24 cellular contexts compared by ENCODE assay signal in the genomic region with DNA sequence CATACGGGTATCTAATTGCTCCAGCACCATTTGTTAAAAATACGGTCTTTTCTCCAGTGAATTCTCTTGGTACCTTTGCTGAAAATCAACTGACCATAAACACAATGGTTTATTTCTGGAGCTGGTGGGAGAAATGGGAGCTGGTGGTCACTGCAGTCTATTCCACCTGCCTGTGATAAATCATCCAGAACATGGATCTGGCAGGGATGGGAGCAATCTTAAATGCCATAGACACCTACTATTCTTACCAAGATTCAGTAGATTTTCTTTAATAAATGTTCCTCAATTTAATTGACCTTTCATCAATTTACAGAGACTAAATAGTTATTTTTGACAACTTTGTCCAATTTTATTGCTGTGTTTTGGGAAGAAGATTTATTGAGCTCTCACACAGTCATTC.
DNase-seq lines count a peak whose midpoint lies in the region; ATAC-seq, FAIRE-seq and TF ChIP-seq lines count a peak whose summit lies in the region.
"Had no signal": no experiment of that assay in that cellular context is flagged by ENCODE, and none has a peak within 500 bp of the region (broad histone marks: within the 10 kb centered on the region; RNA-seq: fewer than 3 reads in every experiment).

No MANE protein-coding gene starts in this region.

- POLR2A ChIA-PET in A549 (lab: Yijun Ruan, JAX), result no interaction called here

- ATAC-seq in A549 (no peak), GM19351 (IDR thresholded peaks at IDR 0.05; ENCODE audit: unreplicated experiment) (no peak)
- ATAC-seq: GM12878, GM23338, HCT116 had no signal

- no peak overlapping the region for H3K27ac ChIP-seq in A549
- H3K27ac ChIP-seq in caudate nucleus (ENCODE audit: low read depth, low read length), result peak overlapping the region; percentile 45
- H3K27ac ChIP-seq: 22Rv1; BLaER1 treated with 17β-estradiol and CSF1 and Interleukin-3, amounts not matched to agents 10 nM and 100 nM had no signal

- WGBS in A549 (ENCODE audit: missing lambda C conversion rate), result 95% methylated on average over 2 of the region's 2 CpGs

- DNase-seq in A549 (ENCODE audit: low read depth in 1 of 2, low spot score in 1 of 2) (no peak), GM19239 (ENCODE audit: insufficient read length, low spot score) (no peak), caudate nucleus (lab: John Stamatoyannopoulos, UW) (no peak), iPS-NIHi7 (ENCODE audit: extremely low spot score) (no peak), OCI-M2 (lab: John Stamatoyannopoulos, UW; ENCODE audit: unreplicated experiment) (no peak)
- DNase-seq: ACHN; AML-193; BE2C; CD4-positive, alpha-beta T cell; CD8-positive, alpha-beta memory T cell; DMS 273 treated with DMSO at 0.1 percent for 48 hours; DMS79; EL; GDM1; H9; HFFc6 had no signal

- TF ChIP-seq CTCF in A549 (IDR thresholded peaks at IDR 0.05), result no peak

- FAIRE-seq in A549 (lab: Jason Lieb, UNC) (peak; percentile 84), GM19239 (lab: Jason Lieb, UNC) (peak; percentile 79)
- FAIRE-seq: A204.1, D721Med, GM12878 had no signal

- no peak overlapping the region for H3K4me2 ChIP-seq in A549
- H3K4me2 ChIP-seq: BLaER1 treated with 17β-estradiol and CSF1 and Interleukin-3, amounts not matched to agents 10 nM and 100 nM; GM23338 had no signal

- CTCF ChIA-PET in A549 (lab: Yijun Ruan, JAX), result interaction anchor here (1.3 kb wide), 1 partner anchor 68 kb away, joined by 3 read pairs; the partner anchor contains the start of gene SLC9A7

- no peak for TF ChIP-seq RAD21 in A549 (conservative IDR thresholded peaks at IDR 0.05 in 1 of 2, IDR thresholded peaks at IDR 0.05 in 1 of 2)

- H3K4me1 ChIP-seq in A549, result no peaks in the 10 kb centered on the region
- H3K4me1 ChIP-seq: BE2C had no signal

- no peak for TF ChIP-seq POLR2A in A549 (IDR thresholded peaks at IDR 0.05; ENCODE audit: low read length)

- no peak overlapping the region for H3K4me3 ChIP-seq in A549
- H3K4me3 ChIP-seq: BLaER1 treated with 17β-estradiol and CSF1 and Interleukin-3, amounts not matched to agents 10 nM and 100 nM; GM12878; GM23338 had no signal

- no peaks in the 10 kb centered on the region for H3K9me3 ChIP-seq in A549
- H3K9me3 ChIP-seq: BE2C had no signal

- no peak for TF ChIP-seq EP300 in A549 (IDR thresholded peaks at IDR 0.05)

TF ChIP-seq in A549, 52 proteins besides CTCF, POLR2A, EP300 and RAD21:
- TF ChIP-seq JUNB (IDR thresholded peaks at IDR 0.05) (no peak), RCOR1 (IDR thresholded peaks at IDR 0.05; ENCODE audit: low read depth, low read length) (no peak), CBX2 (IDR thresholded peaks at IDR 0.05; ENCODE audit: borderline replicate concordance, low read depth) (no peak)
